ENCODE assay signal across 8 cellular contexts in the genomic region with DNA sequence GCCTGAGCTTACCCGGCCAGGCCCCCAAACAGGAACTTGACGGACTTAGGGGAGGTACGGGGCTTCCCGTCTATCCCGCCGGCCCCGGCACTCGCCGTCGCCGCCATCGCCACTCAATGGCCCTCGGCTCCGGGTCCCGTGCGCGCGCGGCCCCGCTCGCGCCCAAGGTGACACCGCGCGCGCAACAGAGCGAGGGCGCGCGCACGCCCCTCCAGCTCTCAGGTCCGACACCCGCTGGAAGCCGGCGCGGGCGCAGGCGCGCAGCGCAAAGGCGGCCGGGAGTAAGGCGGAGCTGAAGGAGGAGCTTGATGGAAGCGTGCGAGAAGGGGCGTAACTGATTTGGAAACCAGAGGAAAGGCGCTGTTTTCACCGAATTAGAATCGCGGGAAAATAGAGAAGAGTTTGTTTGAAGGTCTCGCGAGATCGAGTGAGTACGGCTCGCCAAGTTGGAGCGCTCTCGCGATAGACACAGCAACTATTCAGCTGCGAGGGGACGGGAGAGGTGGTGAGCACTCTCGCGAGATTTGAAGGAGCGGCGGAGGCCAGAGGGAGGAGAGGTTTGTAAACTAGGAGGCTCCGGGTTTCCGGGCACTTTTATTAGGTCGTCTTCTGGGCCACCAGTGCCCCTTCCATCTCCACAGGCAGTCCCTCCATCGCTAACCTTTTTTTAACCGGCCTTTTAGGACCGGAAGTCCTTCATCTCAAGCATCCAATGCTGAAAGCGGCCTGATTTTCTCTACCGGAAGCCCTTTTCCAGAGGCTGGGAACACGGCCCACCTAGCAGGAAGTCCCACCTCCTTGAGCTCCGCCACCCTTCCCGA. TPM values are rescaled to one million over a fixed set of nuclear protein-coding genes. Genes with fewer than 3 reads are reported as not detected.
DNase-seq lines count a peak whose midpoint lies in the region; ATAC-seq and TF ChIP-seq lines count a peak whose summit lies in the region.

A gene (plus strand): TSS at position 465 of the 821 bp plus-strand sequence. CDS start 642 bp downstream, outside the sequence.
A gene with protein sequence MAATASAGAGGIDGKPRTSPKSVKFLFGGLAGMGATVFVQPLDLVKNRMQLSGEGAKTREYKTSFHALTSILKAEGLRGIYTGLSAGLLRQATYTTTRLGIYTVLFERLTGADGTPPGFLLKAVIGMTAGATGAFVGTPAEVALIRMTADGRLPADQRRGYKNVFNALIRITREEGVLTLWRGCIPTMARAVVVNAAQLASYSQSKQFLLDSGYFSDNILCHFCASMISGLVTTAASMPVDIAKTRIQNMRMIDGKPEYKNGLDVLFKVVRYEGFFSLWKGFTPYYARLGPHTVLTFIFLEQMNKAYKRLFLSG (minus strand): TSS at position 243 of the 821 bp plus-strand sequence. CDS start 136 bp downstream, at position 107.

- no peak for TF ChIP-seq POLR2A in breast epithelium (IDR thresholded peaks at IDR 0.05)

- H3K36me3 ChIP-seq in ACC112 (ENCODE audit: insufficient read depth, low read length) (no peaks in the 10 kb centered on the region), breast epithelium (no peaks in the 10 kb centered on the region), iPS-18a (ENCODE audit: control insufficient read depth, low read depth, low read length) (peaks cover 37% of the 10 kb centered on the region), skeletal muscle satellite cell (ENCODE audit: insufficient read depth, low read length) (peaks cover 46% of the 10 kb centered on the region)

- H3K27ac ChIP-seq in ACC112 (ENCODE audit: low read depth, low read length) (peak within 1 kb of the TSS; percentile 89), VCaP (peak within 1 kb of the TSS; percentile 88), breast epithelium (peak within 1 kb of the TSS; percentile 97), iPS-18a (ENCODE audit: low read length) (peak within 1 kb of the TSS; percentile 70)

- no peaks in the 10 kb centered on the region for H3K9me3 ChIP-seq in breast epithelium
- H3K9me3 ChIP-seq in iPS-18a (ENCODE audit: control insufficient read depth, low read depth, low read length): no peaks in the 10 kb centered on the region
- H3K9me3 ChIP-seq in skeletal muscle satellite cell (replicated peaks; ENCODE audit: low read length): no peaks in the 10 kb centered on the region

- H3K4me3 ChIP-seq in ACC112 (ENCODE audit: low read depth, low read length) (peak within 1 kb of the TSS; percentile 87), breast epithelium (peak within 1 kb of the TSS; percentile 83 to 85 (median 83)), iPS-18a (ENCODE audit: low read length) (peak within 1 kb of the TSS; percentile 63), skeletal muscle satellite cell (ENCODE audit: low read length) (peak within 1 kb of the TSS; percentile 90)

- H3K4me2 ChIP-seq in skeletal muscle satellite cell (ENCODE audit: low read length): peak within 1 kb of the TSS; percentile 99

- ATAC-seq in GM18870 (IDR thresholded peaks at IDR 0.05; ENCODE audit: unreplicated experiment) (peak; percentile 81), HG03135 (IDR thresholded peaks at IDR 0.05; ENCODE audit: unreplicated experiment) (peak; percentile 72)

- intact Hi-C loops in breast epithelium (cut with DNase I; ENCODE audit: low total_unique reads): no loop called here

- no peak for TF ChIP-seq CTCF in VCaP (conservative IDR thresholded peaks at IDR 0.05)
- no peak for TF ChIP-seq CTCF in breast epithelium (IDR thresholded peaks at IDR 0.05)

- H2AFZ ChIP-seq in ACC112 (ENCODE audit: low read length, unreplicated experiment): peak within 1 kb of the TSS; percentile 82

- peak within 1 kb of the TSS; percentile 93 for H3K9ac ChIP-seq in iPS-18a (ENCODE audit: low read length)
- peak within 1 kb of the TSS; percentile 94 for H3K9ac ChIP-seq in skeletal muscle satellite cell (ENCODE audit: low read depth, low read length)

- peaks cover 58% of the 10 kb centered on the region for H3K79me2 ChIP-seq in ACC112 (ENCODE audit: control insufficient read depth, insufficient read depth, low read length, unreplicated experiment)

- DNase-seq in NCI-H2196 treated with DMSO at 0.1 percent for 48 hours (lab: John Stamatoyannopoulos, UW; ENCODE audit: unreplicated experiment) (peak; percentile 84), breast epithelium (ENCODE audit: low spot score in 2 of 2) (peak; percentile 95 to 97)

- no peaks in the 10 kb centered on the region for H3K27me3 ChIP-seq in ACC112 (ENCODE audit: insufficient read depth, low read length)
- H3K27me3 ChIP-seq in breast epithelium: no peaks in the 10 kb centered on the region
- no peaks in the 10 kb centered on the region for H3K27me3 ChIP-seq in iPS-18a (ENCODE audit: control insufficient read depth, insufficient read depth, low read length)
- H3K27me3 ChIP-seq in skeletal muscle satellite cell (ENCODE audit: control insufficient read depth, insufficient read depth, low read length): no peaks in the 10 kb centered on the region

- H3K4me1 ChIP-seq in ACC112 (ENCODE audit: control insufficient read depth, insufficient read depth, low read length, unreplicated experiment) (peaks cover 42% of the 10 kb centered on the region), breast epithelium (peaks cover 17 to 29% of the 10 kb centered on the region in 2 donors), iPS-18a (ENCODE audit: control insufficient read depth, low read depth, low read length) (peaks cover 11% of the 10 kb centered on the region), skeletal muscle satellite cell (ENCODE audit: control insufficient read depth, insufficient read depth, low read length) (peaks cover 39% of the 10 kb centered on the region)

RNA-seq across cellular contexts. Expression of the first gene that starts in this region (rescaled TPM):
- 10 to 100 TPM; 38.3 to 49.0 (median 38.7) TPM for total RNA-seq in breast epithelium
- 23.6 and 36.0 TPM in 2 replicates for total RNA-seq in skeletal muscle satellite cell (2012; rRNA removed)

RNA-seq across cellular contexts. Expression of the second gene that starts in this region (rescaled TPM):
- total RNA-seq in breast epithelium: 10 to 100 TPM; 38.8 to 48.5 (median 42.6) TPM
- 49.2 and 64.9 TPM in 2 replicates for total RNA-seq in skeletal muscle satellite cell (2012; rRNA removed)

Comparison
In these comparisons a context has a peak if more than half of its experiments do, and no peak if none do; other contexts are left out.
1. Peak in every context shown above with its lines: DNase-seq, ATAC-seq, H3K4me3 ChIP-seq and H3K27ac ChIP-seq.